1 cellular context compared by ENCODE assay signal in genomic region chr2:105644174-105644980, GRCh38.
TF ChIP-seq lines count a peak whose summit lies in the region.

No MANE protein-coding gene starts in this region.

TF ChIP-seq in liver, 16 proteins besides CTCF, POLR2A, EP300 and RAD21 (continued from another document):
- TF ChIP-seq ATF3 (IDR thresholded peaks at IDR 0.05) = no peak
- TF ChIP-seq FOXA2 (IDR thresholded peaks at IDR 0.05) = peak; percentile 94
- TF ChIP-seq GABPA (IDR thresholded peaks at IDR 0.05 in 1 of 2, conservative IDR thresholded peaks at IDR 0.05 in 1 of 2) = no peak
- no peak for TF ChIP-seq SP1 (IDR thresholded peaks at IDR 0.05)
- no peak for TF ChIP-seq MAX (IDR thresholded peaks at IDR 0.05)
- TF ChIP-seq FOXA1 (IDR thresholded peaks at IDR 0.05) = peak; percentile 78
- no peak for TF ChIP-seq NR2F2 (IDR thresholded peaks at IDR 0.05)
- TF ChIP-seq HNF4A (conservative IDR thresholded peaks at IDR 0.05) = peak; percentile 29 to 63
- no peak for TF ChIP-seq TAF1 (conservative IDR thresholded peaks at IDR 0.05)
